8 cellular contexts compared by ENCODE assay signal in the genomic region with DNA sequence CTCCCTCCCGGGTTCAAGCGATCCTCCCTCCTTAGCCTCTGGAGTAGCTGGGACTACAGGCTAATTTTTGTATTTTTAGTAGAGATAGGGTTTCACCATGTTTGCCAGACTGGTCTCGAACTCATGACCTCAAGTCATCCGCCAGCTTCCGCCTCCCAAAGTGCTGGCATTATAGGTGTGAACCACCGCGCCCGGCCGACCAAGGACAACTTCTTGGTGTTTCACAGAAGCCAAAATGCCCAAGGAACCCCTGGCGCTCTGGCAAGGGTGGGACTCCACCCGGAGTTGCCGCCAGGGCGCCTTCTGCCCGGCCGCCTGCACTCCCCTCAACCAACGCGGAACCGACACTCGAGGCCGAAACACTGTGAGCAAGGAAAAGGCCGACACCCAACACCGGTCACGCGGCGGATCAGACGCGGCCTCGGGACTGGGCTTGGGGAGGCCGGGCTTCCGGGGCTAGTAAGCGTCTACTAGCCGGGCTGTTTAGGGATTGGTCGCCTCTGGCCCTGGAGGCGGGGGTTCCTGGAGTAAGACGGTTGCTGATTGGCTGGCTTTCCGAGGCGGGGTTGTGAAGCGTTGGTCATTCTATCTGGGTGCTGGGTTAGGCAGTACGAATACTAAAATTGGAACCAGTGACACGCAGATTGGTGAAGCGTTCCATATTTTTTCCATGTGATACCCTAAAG. TPM values are rescaled to one million over a fixed set of nuclear protein-coding genes. Genes with fewer than 3 reads are reported as not detected.
DNase-seq lines count a peak whose midpoint lies in the region; ATAC-seq lines count a peak whose summit lies in the region.

No MANE protein-coding gene starts in this region.

- peak; percentile 90 for ATAC-seq in HG02571 (IDR thresholded peaks at IDR 0.05; ENCODE audit: unreplicated experiment)

- DNase-seq in ELR (ENCODE audit: low read depth) (peak; percentile 92), NCI-H510A treated with DMSO at 0.1 percent for 48 hours (lab: John Stamatoyannopoulos, UW) (peak; percentile 75), activated T-cell treated with anti-CD3 and anti-CD28 coated beads for 4 hours (peak; percentile 77), epidermal melanocyte (ENCODE audit: insufficient read length, low spot score) (peak; percentile 96), mesenteric fat pad (ENCODE audit: low spot score) (peak; percentile 96), GOT3 (lab: John Stamatoyannopoulos, UW) (no peak)
- DNase-seq in stimulated activated CD8-positive, alpha-beta memory T cell treated with anti-CD3 and anti-CD28 coated beads, Interleukin-12 subunit alpha, Interleukin-12 subunit beta, amount 100 ng/mL, for 24 hours (ENCODE audit: extremely low read depth): peak; percentile 65

RNA-seq across cellular contexts. Expression of a gene that starts 7.7 kb away (rescaled TPM):
- 0.19 TPM for total RNA-seq in mesenteric fat pad

RNA-seq across cellular contexts. Expression of a gene that starts 16.3 kb away (rescaled TPM):
- 21.3 TPM for total RNA-seq in mesenteric fat pad

RNA-seq across cellular contexts. Expression of a gene that starts 16.8 kb away (rescaled TPM):
- total RNA-seq in mesenteric fat pad: not detected

RNA-seq across cellular contexts. Expression of a gene that starts 36.0 kb away (rescaled TPM):
- 8.6 TPM for total RNA-seq in mesenteric fat pad
